In the genomic region with DNA sequence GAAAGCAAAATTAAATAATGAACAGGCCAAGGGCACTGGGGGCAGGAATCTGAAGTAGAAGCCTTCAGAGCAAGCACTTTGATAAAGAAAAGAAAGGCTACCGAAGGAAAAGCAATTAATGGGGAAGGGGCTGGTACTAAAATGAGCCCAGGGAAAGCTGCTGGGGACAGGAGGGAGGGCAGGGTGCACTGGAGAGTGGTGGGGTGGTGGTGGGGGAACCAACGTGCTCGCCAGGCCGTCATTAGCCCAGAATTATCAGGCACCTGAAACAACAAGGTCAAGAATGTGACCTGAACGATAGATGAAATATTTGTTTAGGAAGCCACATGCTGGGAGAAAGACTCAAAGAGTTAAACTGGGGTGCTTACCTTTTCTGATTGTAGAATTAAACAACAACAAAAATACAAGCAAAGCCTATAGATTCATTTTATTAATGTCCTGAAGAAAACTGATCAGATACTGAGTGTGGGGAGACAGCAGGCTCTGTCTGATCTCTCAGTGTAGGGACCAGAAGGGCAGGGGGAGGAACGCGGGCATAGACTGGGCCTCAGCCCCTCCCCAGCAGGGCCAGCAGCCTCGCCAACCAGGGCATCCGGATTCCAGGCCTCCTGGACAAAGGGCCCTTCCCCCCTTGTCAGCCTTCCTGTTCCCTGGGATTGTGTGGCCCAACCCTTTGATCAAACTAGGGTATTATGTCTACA, we compare ENCODE assay signal across 1 cellular context.
TF ChIP-seq lines count a peak whose summit lies in the region.

No MANE protein-coding gene starts in this region.

TF ChIP-seq in HepG2, 621 proteins besides CTCF, POLR2A, EP300 and RAD21 (continued from another document and continues in another):
- TF ChIP-seq, protein P1, sequence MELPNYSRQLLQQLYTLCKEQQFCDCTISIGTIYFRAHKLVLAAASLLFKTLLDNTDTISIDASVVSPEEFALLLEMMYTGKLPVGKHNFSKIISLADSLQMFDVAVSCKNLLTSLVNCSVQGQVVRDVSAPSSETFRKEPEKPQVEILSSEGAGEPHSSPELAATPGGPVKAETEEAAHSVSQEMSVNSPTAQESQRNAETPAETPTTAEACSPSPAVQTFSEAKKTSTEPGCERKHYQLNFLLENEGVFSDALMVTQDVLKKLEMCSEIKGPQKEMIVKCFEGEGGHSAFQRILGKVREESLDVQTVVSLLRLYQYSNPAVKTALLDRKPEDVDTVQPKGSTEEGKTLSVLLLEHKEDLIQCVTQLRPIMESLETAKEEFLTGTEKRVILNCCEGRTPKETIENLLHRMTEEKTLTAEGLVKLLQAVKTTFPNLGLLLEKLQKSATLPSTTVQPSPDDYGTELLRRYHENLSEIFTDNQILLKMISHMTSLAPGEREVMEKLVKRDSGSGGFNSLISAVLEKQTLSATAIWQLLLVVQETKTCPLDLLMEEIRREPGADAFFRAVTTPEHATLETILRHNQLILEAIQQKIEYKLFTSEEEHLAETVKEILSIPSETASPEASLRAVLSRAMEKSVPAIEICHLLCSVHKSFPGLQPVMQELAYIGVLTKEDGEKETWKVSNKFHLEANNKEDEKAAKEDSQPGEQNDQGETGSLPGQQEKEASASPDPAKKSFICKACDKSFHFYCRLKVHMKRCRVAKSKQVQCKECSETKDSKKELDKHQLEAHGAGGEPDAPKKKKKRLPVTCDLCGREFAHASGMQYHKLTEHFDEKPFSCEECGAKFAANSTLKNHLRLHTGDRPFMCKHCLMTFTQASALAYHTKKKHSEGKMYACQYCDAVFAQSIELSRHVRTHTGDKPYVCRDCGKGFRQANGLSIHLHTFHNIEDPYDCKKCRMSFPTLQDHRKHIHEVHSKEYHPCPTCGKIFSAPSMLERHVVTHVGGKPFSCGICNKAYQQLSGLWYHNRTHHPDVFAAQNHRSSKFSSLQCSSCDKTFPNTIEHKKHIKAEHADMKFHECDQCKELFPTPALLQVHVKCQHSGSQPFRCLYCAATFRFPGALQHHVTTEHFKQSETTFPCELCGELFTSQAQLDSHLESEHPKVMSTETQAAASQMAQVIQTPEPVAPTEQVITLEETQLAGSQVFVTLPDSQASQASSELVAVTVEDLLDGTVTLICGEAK (IDR thresholded peaks at IDR 0.05): no peak
- TF ChIP-seq, protein P1 (CRISPR knock-in tag; IDR thresholded peaks at IDR 0.05): peak; percentile 45; the same call in 1 of the 2 replicates
- TF ChIP-seq, protein P2, sequence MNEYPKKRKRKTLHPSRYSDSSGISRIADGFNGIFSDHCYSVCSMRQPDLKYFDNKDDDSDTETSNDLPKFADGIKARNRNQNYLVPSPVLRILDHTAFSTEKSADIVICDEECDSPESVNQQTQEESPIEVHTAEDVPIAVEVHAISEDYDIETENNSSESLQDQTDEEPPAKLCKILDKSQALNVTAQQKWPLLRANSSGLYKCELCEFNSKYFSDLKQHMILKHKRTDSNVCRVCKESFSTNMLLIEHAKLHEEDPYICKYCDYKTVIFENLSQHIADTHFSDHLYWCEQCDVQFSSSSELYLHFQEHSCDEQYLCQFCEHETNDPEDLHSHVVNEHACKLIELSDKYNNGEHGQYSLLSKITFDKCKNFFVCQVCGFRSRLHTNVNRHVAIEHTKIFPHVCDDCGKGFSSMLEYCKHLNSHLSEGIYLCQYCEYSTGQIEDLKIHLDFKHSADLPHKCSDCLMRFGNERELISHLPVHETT (CRISPR knock-in tag; conservative IDR thresholded peaks at IDR 0.05): 0 out of 2 replicates have a peak, but pooled peaks have one; percentile 35
- TF ChIP-seq, protein P3, sequence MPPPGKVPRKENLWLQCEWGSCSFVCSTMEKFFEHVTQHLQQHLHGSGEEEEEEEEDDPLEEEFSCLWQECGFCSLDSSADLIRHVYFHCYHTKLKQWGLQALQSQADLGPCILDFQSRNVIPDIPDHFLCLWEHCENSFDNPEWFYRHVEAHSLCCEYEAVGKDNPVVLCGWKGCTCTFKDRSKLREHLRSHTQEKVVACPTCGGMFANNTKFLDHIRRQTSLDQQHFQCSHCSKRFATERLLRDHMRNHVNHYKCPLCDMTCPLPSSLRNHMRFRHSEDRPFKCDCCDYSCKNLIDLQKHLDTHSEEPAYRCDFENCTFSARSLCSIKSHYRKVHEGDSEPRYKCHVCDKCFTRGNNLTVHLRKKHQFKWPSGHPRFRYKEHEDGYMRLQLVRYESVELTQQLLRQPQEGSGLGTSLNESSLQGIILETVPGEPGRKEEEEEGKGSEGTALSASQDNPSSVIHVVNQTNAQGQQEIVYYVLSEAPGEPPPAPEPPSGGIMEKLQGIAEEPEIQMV (CRISPR knock-in tag; IDR thresholded peaks at IDR 0.05; ENCODE audit: low read depth): no peak
- peak; percentile 88 for TF ChIP-seq ZMYM4 (CRISPR knock-in tag; IDR thresholded peaks at IDR 0.05)
- TF ChIP-seq MED1 (CRISPR knock-in tag; IDR thresholded peaks at IDR 0.05): peak; percentile 94
- peak; percentile 51; the same call in 1 of the 2 replicates for TF ChIP-seq POLR2G (IDR thresholded peaks at IDR 0.05; ENCODE audit: low read depth, low read length)
- peak; percentile 79; the same call in 1 of the 2 replicates for TF ChIP-seq MYC (CRISPR knock-in tag; IDR thresholded peaks at IDR 0.05; ENCODE audit: borderline replicate concordance)
- peak; percentile 74 for TF ChIP-seq GATA4 (IDR thresholded peaks at IDR 0.05; ENCODE audit: borderline replicate concordance, low read depth)
- TF ChIP-seq NR2C2 (CRISPR knock-in tag; IDR thresholded peaks at IDR 0.05; ENCODE audit: borderline replicate concordance): 0 out of 2 replicates have a peak, but pooled peaks have one; percentile 11
- TF ChIP-seq, protein P4, sequence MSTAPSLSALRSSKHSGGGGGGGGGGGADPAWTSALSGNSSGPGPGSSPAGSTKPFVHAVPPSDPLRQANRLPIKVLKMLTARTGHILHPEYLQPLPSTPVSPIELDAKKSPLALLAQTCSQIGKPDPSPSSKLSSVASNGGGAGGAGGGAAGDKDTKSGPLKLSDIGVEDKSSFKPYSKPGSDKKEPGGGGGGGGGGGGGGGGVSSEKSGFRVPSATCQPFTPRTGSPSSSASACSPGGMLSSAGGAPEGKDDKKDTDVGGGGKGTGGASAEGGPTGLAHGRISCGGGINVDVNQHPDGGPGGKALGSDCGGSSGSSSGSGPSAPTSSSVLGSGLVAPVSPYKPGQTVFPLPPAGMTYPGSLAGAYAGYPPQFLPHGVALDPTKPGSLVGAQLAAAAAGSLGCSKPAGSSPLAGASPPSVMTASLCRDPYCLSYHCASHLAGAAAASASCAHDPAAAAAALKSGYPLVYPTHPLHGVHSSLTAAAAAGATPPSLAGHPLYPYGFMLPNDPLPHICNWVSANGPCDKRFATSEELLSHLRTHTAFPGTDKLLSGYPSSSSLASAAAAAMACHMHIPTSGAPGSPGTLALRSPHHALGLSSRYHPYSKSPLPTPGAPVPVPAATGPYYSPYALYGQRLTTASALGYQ (CRISPR knock-in tag; IDR thresholded peaks at IDR 0.05): peak; percentile 31; the same call in 1 of the 2 replicates
- TF ChIP-seq RFX5 (IDR thresholded peaks at IDR 0.05; ENCODE audit: low read depth, low read length): no peak
- TF ChIP-seq FOXA1 (IDR thresholded peaks at IDR 0.05): no peak
- peak; percentile 67; the same call in 1 of the 2 replicates for TF ChIP-seq FOXA1 (CRISPR knock-in tag; IDR thresholded peaks at IDR 0.05)
- TF ChIP-seq SOX6 (IDR thresholded peaks at IDR 0.05): no peak
- TF ChIP-seq SOX6 (CRISPR knock-in tag; IDR thresholded peaks at IDR 0.05): peak; percentile 93
- no peak for TF ChIP-seq SETDB1 (CRISPR knock-in tag; IDR thresholded peaks at IDR 0.05; ENCODE audit: borderline replicate concordance)
- no peak for TF ChIP-seq NFKBIZ (CRISPR knock-in tag; IDR thresholded peaks at IDR 0.05)
- TF ChIP-seq, protein P5, sequence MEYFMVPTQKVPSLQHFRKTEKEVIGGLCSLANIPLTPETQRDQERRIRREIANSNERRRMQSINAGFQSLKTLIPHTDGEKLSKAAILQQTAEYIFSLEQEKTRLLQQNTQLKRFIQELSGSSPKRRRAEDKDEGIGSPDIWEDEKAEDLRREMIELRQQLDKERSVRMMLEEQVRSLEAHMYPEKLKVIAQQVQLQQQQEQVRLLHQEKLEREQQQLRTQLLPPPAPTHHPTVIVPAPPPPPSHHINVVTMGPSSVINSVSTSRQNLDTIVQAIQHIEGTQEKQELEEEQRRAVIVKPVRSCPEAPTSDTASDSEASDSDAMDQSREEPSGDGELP (IDR thresholded peaks at IDR 0.05; ENCODE audit: borderline replicate concordance, low read depth): peak; percentile 56; the same call in 1 of the 2 replicates
- TF ChIP-seq SAP130 (CRISPR knock-in tag; IDR thresholded peaks at IDR 0.05; ENCODE audit: low read depth): peak; percentile 47
- TF ChIP-seq TMF1 (CRISPR knock-in tag; IDR thresholded peaks at IDR 0.05; ENCODE audit: low read depth): 0 out of 2 replicates have a peak, but pooled peaks have one; percentile 35
- TF ChIP-seq ZNF17 (CRISPR knock-in tag; IDR thresholded peaks at IDR 0.05): no peak
- TF ChIP-seq, protein P6, sequence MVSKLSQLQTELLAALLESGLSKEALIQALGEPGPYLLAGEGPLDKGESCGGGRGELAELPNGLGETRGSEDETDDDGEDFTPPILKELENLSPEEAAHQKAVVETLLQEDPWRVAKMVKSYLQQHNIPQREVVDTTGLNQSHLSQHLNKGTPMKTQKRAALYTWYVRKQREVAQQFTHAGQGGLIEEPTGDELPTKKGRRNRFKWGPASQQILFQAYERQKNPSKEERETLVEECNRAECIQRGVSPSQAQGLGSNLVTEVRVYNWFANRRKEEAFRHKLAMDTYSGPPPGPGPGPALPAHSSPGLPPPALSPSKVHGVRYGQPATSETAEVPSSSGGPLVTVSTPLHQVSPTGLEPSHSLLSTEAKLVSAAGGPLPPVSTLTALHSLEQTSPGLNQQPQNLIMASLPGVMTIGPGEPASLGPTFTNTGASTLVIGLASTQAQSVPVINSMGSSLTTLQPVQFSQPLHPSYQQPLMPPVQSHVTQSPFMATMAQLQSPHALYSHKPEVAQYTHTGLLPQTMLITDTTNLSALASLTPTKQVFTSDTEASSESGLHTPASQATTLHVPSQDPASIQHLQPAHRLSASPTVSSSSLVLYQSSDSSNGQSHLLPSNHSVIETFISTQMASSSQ (IDR thresholded peaks at IDR 0.05; ENCODE audit: low read depth): no peak
- TF ChIP-seq, protein P6 (CRISPR knock-in tag; IDR thresholded peaks at IDR 0.05; ENCODE audit: borderline replicate concordance): peak; percentile 75
- TF ChIP-seq FOXP1 (IDR thresholded peaks at IDR 0.05): 0 out of 2 replicates have a peak, but pooled peaks have one; percentile 39
- TF ChIP-seq FOXP1 (CRISPR knock-in tag; IDR thresholded peaks at IDR 0.05): peak; percentile 80
- no peak for TF ChIP-seq AGO2 (optimal IDR thresholded peaks at IDR 0.05; ENCODE audit: low read depth, low read length)
- peak; percentile 85 for TF ChIP-seq HDAC2 (CRISPR knock-in tag; IDR thresholded peaks at IDR 0.05)
- TF ChIP-seq ELF1 (CRISPR knock-in tag; IDR thresholded peaks at IDR 0.05): peak; percentile 73
- no peak for TF ChIP-seq FOSL2 (CRISPR knock-in tag; IDR thresholded peaks at IDR 0.05)
- TF ChIP-seq, protein P7, sequence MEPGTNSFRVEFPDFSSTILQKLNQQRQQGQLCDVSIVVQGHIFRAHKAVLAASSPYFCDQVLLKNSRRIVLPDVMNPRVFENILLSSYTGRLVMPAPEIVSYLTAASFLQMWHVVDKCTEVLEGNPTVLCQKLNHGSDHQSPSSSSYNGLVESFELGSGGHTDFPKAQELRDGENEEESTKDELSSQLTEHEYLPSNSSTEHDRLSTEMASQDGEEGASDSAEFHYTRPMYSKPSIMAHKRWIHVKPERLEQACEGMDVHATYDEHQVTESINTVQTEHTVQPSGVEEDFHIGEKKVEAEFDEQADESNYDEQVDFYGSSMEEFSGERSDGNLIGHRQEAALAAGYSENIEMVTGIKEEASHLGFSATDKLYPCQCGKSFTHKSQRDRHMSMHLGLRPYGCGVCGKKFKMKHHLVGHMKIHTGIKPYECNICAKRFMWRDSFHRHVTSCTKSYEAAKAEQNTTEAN (CRISPR knock-in tag; conservative IDR thresholded peaks at IDR 0.05): 0 out of 2 replicates have a peak, but pooled peaks have one; percentile 40
- TF ChIP-seq CREM (IDR thresholded peaks at IDR 0.05): peak; percentile 77
- no peak for TF ChIP-seq CREM (CRISPR knock-in tag; IDR thresholded peaks at IDR 0.05)
- TF ChIP-seq SALL1 (CRISPR knock-in tag; IDR thresholded peaks at IDR 0.05): peak; percentile 93
- TF ChIP-seq SKI (IDR thresholded peaks at IDR 0.05; ENCODE audit: partially characterized antibody): peak; percentile 44
- no peak for TF ChIP-seq TCF7L2 (IDR thresholded peaks at IDR 0.05; ENCODE audit: low read depth, low read length)
